Comparison of ENCODE assay signal across 22 cellular contexts in genomic region chr5:129245489-129245888, GRCh38.
DNase-seq lines count a peak whose midpoint lies in the region; ATAC-seq, FAIRE-seq and TF ChIP-seq lines count a peak whose summit lies in the region.
"Had no signal": no experiment of that assay in that cellular context is flagged by ENCODE, and none has a peak within 500 bp of the region (broad histone marks: within the 10 kb centered on the region; RNA-seq: fewer than 3 reads in every experiment).

No MANE protein-coding gene starts in this region.

- H3K9me3 ChIP-seq in uterus = no peaks in the 10 kb centered on the region
- H3K9me3 ChIP-seq: ovary, sigmoid colon, suprapubic skin had no signal

- no peaks in the 10 kb centered on the region for H3K27me3 ChIP-seq in uterus
- H3K27me3 ChIP-seq: foreskin keratinocyte, ovary, sigmoid colon, suprapubic skin had no signal

- peaks cover 0 to 11% of the 10 kb centered on the region in 2 donors for H3K4me1 ChIP-seq in uterus
- H3K4me1 ChIP-seq: sigmoid colon, suprapubic skin had no signal

- intact Hi-C loops in uterus (cut with DNase I; ENCODE audit: low total_unique reads) = no loop called here

- ATAC-seq in HG03521 (IDR thresholded peaks at IDR 0.05; ENCODE audit: unreplicated experiment) (no peak), HG02973 (IDR thresholded peaks at IDR 0.05; ENCODE audit: unreplicated experiment) (no peak)
- ATAC-seq: T-cell had no signal

- DNase-seq in astrocyte of the hippocampus (ENCODE audit: low read depth, low spot score) (peak; percentile 16), frontal cortex (ENCODE audit: low spot score in 2 of 2) (peak in 1 of 2 donors; percentile 6), medulla oblongata (ENCODE audit: extremely low spot score) (peak; percentile 85), uterus (no peak), GM19239 (ENCODE audit: insufficient read length, low spot score) (no peak)
- DNase-seq: activated CD4-positive, alpha-beta T cell treated with anti-CD3 and anti-CD28 coated beads for 1 hour; activated gamma-delta T cell treated with Interleukin-2 at 50 U/mL for 16 hours; activated T-cell treated with anti-CD3 and anti-CD28 coated beads, Interleukin-2, amount 50 U/mL, for 1 hour; CD8-positive, alpha-beta memory T cell; dermis blood vessel endothelial cell; DND-41; foreskin keratinocyte; NCI-H187; ovary; SHP77; sigmoid colon; T-cell had no signal

- H3K27ac ChIP-seq in uterus = peak overlapping the region; percentile 13 to 47
- H3K27ac ChIP-seq: foreskin keratinocyte, ovary, suprapubic skin had no signal

- no peak for TF ChIP-seq POLR2A in uterus (IDR thresholded peaks at IDR 0.05)

- H3K36me3 ChIP-seq in uterus = no peaks in the 10 kb centered on the region
- H3K36me3 ChIP-seq: ovary, sigmoid colon, suprapubic skin had no signal

- H3K4me3 ChIP-seq in uterus = no peak overlapping the region
- H3K4me3 ChIP-seq: ovary, sigmoid colon, suprapubic skin had no signal

- FAIRE-seq in frontal cortex (lab: Jason Lieb, UNC) (peak; percentile 97), GM19239 (lab: Jason Lieb, UNC) (no peak)
- FAIRE-seq: bronchial epithelial cell, TTC549 had no signal

- no peak for TF ChIP-seq CTCF in uterus (IDR thresholded peaks at IDR 0.05)

Comparison
In these comparisons a context has a peak if more than half of its experiments do, and no peak if none do; other contexts are left out.
1. DNase-seq: peak in astrocyte of the hippocampus (single experiment) and medulla oblongata (single experiment); none in uterus (0 of 2) and GM19239 (single experiment).